Comparison of ENCODE assay signal across 13 cellular contexts in the genomic region with DNA sequence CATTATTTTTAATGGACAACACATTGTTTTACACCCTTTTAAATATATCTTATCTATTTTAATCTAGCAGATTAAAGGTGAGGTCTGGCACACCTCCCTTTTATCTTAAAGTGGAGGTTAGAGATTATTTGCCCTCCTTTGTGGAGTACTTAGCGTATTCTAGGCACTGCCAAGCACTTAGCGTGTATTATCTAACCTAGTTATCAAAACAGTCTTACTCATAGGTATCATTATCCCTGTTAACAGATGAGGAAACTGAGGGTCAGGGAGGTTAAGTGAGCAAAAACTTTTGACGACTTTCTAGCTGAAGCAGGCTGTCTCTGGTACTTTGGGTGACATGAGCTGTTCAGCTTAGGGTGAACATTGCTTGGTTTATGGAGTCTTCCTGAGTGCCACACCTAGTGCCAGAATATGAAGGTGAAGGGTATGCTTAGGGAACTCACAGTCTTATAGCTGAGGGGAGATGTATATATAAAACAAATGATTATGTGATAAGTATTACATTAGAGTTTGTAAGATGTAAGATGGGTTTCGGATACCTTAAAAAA. TPM values are rescaled to one million over a fixed set of nuclear protein-coding genes. Genes with fewer than 3 reads are reported as not detected.
A peak's percentile ranks its signal among the peaks of the same experiment; 100 is the strongest.
DNase-seq lines count a peak whose midpoint lies in the region; ATAC-seq, FAIRE-seq and TF ChIP-seq lines count a peak whose summit lies in the region.
"Had no signal": no experiment of that assay in that cellular context is flagged by ENCODE, and none has a peak within 500 bp of the region (broad histone marks: within the 10 kb centered on the region; RNA-seq: fewer than 3 reads in every experiment).

No MANE protein-coding gene starts in this region.

- dilution Hi-C loops in endothelial cell of umbilical vein (cut with MboI; ENCODE audit: extremely low pct_ligation_motif_present, low sequenced_read_pairs), result no loop called here

- H3K27ac ChIP-seq in endothelial cell of umbilical vein (ENCODE audit: insufficient read depth, low read depth, low read length) (no peak overlapping the region), Karpas-422 (ENCODE audit: low read length) (no peak overlapping the region)
- H3K27ac ChIP-seq: BLaER1 treated with 17β-estradiol and CSF1 and Interleukin-3, amounts not matched to agents 10 nM and 100 nM had no signal

- no TSS peak for BruUV-seq in endothelial cell of umbilical vein (replicated peaks; lab: Mats Ljungman, UMichigan)

- intact Hi-C loops in endothelial cell of umbilical vein (cut with micrococcal nuclease), result loop anchor here (5.0 kb wide), 1 partner anchor 56 kb away; a partner anchor contains a TSS

- no peaks in the 10 kb centered on the region for H3K27me3 Mint-ChIP-seq in nephron (ENCODE audit: low read depth)
- H3K27me3 Mint-ChIP-seq in activated naive CD8-positive, alpha-beta T cell treated with anti-CD3 and anti-CD28 coated beads, Interleukin-2, amount 50 U/mL, for 24 hours, result peaks cover 56% of the 10 kb centered on the region

- H3K36me3 Mint-ChIP-seq in nephron (ENCODE audit: low read depth), result peaks cover 3% of the 10 kb centered on the region
- no peaks in the 10 kb centered on the region for H3K36me3 Mint-ChIP-seq in activated naive CD8-positive, alpha-beta T cell treated with anti-CD3 and anti-CD28 coated beads, Interleukin-2, amount 50 U/mL, for 24 hours (ENCODE audit: low read depth)
- H3K36me3 Mint-ChIP-seq: CD4-positive, CD25-positive, alpha-beta regulatory T cell had no signal

- no peaks in the 10 kb centered on the region for H3K79me2 ChIP-seq in endothelial cell of umbilical vein (ENCODE audit: control insufficient read depth, insufficient read depth, low read length)
- H3K79me2 ChIP-seq in Karpas-422 (ENCODE audit: low read length), result no peaks in the 10 kb centered on the region

- H3K4me1 Mint-ChIP-seq in nephron, result peaks cover 84% of the 10 kb centered on the region
- no peaks in the 10 kb centered on the region for H3K4me1 Mint-ChIP-seq in activated naive CD8-positive, alpha-beta T cell treated with anti-CD3 and anti-CD28 coated beads, Interleukin-2, amount 50 U/mL, for 24 hours

- no peak for ATAC-seq in activated naive CD8-positive, alpha-beta T cell treated with anti-CD3 and anti-CD28 coated beads, Interleukin-2, amount 50 U/mL, for 24 hours

- POLR2A ChIA-PET in endothelial cell of umbilical vein (lab: Charles Lee), result no interaction called here

- no peaks in the 10 kb centered on the region for H3K36me3 ChIP-seq in endothelial cell of umbilical vein (ENCODE audit: control insufficient read depth in 2 of 2, extremely low read depth in 1 of 2, insufficient read depth in 2 of 2, low read length in 2 of 2)
- H3K36me3 ChIP-seq in Karpas-422 (ENCODE audit: insufficient read depth, low read length), result no peaks in the 10 kb centered on the region
- H3K36me3 ChIP-seq: BLaER1 treated with 17β-estradiol and CSF1 and Interleukin-3, amounts not matched to agents 10 nM and 100 nM had no signal

- H3K9me1 ChIP-seq in endothelial cell of umbilical vein (replicated peaks; ENCODE audit: control insufficient read depth, extremely low read depth, insufficient read depth, low read length), result no peaks in the 10 kb centered on the region

- DNase-seq in Daoy (ENCODE audit: low read depth) (peak; percentile 17), NCI-H69 (lab: John Stamatoyannopoulos, UW) (peak; percentile 52), endothelial cell of umbilical vein (ENCODE audit: low read depth, low spot score) (peak; percentile 60), NCI-H226 (no peak), Karpas-422 (no peak)
- DNase-seq in activated naive CD8-positive, alpha-beta T cell treated with anti-CD3 and anti-CD28 coated beads, Interleukin-2, amount 50 U/mL, for 24 hours, result no peak
- no peak for DNase-seq in stimulated activated CD4-positive, alpha-beta T cell treated with anti-CD3 and anti-CD28 coated beads, Interleukin-4, amount 100 ng/mL, for 24 hours
- DNase-seq: ACHN; CD4-positive, CD25-positive, alpha-beta regulatory T cell; DMS53; HCEC 1CT had no signal

- peak overlapping the region; percentile 18 for H3K4me2 ChIP-seq in endothelial cell of umbilical vein (ENCODE audit: insufficient read depth, low read length)
- no peak overlapping the region for H3K4me2 ChIP-seq in Karpas-422 (ENCODE audit: low read depth, low read length, poor library complexity, severe bottlenecking)
- H3K4me2 ChIP-seq: BLaER1 treated with 17β-estradiol and CSF1 and Interleukin-3, amounts not matched to agents 10 nM and 100 nM had no signal

- H2AFZ ChIP-seq in endothelial cell of umbilical vein (ENCODE audit: low read depth, low read length), result no peak overlapping the region
- H2AFZ ChIP-seq in Karpas-422 (ENCODE audit: low read length), result no peak overlapping the region

- no peaks in the 10 kb centered on the region for H3K9me2 ChIP-seq in Karpas-422 (replicated peaks; ENCODE audit: insufficient read depth, low read length)

- no peaks in the 10 kb centered on the region for H3K9me3 Mint-ChIP-seq in nephron
- H3K9me3 Mint-ChIP-seq in activated naive CD8-positive, alpha-beta T cell treated with anti-CD3 and anti-CD28 coated beads, Interleukin-2, amount 50 U/mL, for 24 hours, result no peaks in the 10 kb centered on the region

- TF ChIP-seq CTCF in endothelial cell of umbilical vein (IDR thresholded peaks at IDR 0.05; ENCODE audit: extremely low read depth in 1 of 2, insufficient read depth in 1 of 2, low read depth in 1 of 2, low read length in 2 of 2) (no peak), nephron (IDR thresholded peaks at IDR 0.05; ENCODE audit: unreplicated experiment in 3 of 3) (no peak)

- H4K20me1 ChIP-seq in endothelial cell of umbilical vein (replicated peaks; ENCODE audit: control insufficient read depth, extremely low read depth, insufficient read depth, low read length) (no peaks in the 10 kb centered on the region), Karpas-422 (ENCODE audit: insufficient read depth, low read depth, low read length) (no peaks in the 10 kb centered on the region)

- H3K27me3 ChIP-seq in endothelial cell of umbilical vein (ENCODE audit: control insufficient read depth in 2 of 2, insufficient read depth in 2 of 2, low read length in 2 of 2), result no peaks in the 10 kb centered on the region
- no peaks in the 10 kb centered on the region for H3K27me3 ChIP-seq in Karpas-422 (ENCODE audit: low read length)
- H3K27me3 ChIP-seq: BLaER1 treated with 17β-estradiol and CSF1 and Interleukin-3, amounts not matched to agents 10 nM and 100 nM had no signal

- H3K4me3 ChIP-seq in endothelial cell of umbilical vein (replicated peaks in 1 of 3; ENCODE audit: insufficient read depth in 1 of 3, low read depth in 1 of 3, low read length in 3 of 3) (no peak overlapping the region), Karpas-422 (ENCODE audit: low read length) (no peak overlapping the region)
- H3K4me3 ChIP-seq: BLaER1 treated with 17β-estradiol and CSF1 and Interleukin-3, amounts not matched to agents 10 nM and 100 nM had no signal

- no peak for TF ChIP-seq POLR2A in endothelial cell of umbilical vein (IDR thresholded peaks at IDR 0.05; ENCODE audit: low read depth, low read length)

- peak overlapping the region in 2 of 3 experiments; percentile 5 to 58 for H3K27ac Mint-ChIP-seq in nephron
- H3K27ac Mint-ChIP-seq in activated naive CD8-positive, alpha-beta T cell treated with anti-CD3 and anti-CD28 coated beads, Interleukin-2, amount 50 U/mL, for 24 hours, result no peak overlapping the region
- H3K27ac Mint-ChIP-seq: CD4-positive, CD25-positive, alpha-beta regulatory T cell had no signal

- H3K4me1 ChIP-seq in endothelial cell of umbilical vein (ENCODE audit: control insufficient read depth, extremely low read depth, insufficient read depth, low read length), result peaks cover 7% of the 10 kb centered on the region
- peaks cover 12% of the 10 kb centered on the region for H3K4me1 ChIP-seq in Karpas-422 (ENCODE audit: low read length)

- FAIRE-seq in endothelial cell of umbilical vein (lab: Jason Lieb, UNC), result peak; percentile 79

- H3K9ac ChIP-seq in endothelial cell of umbilical vein (replicated peaks; ENCODE audit: extremely low read depth, insufficient read depth, low read length), result no peak overlapping the region
- no peak overlapping the region for H3K9ac ChIP-seq in Karpas-422 (ENCODE audit: low read length)
- H3K9ac ChIP-seq: BLaER1 treated with 17β-estradiol and CSF1 and Interleukin-3, amounts not matched to agents 10 nM and 100 nM had no signal

- CTCF ChIA-PET in endothelial cell of umbilical vein (lab: Charles Lee), result interaction anchor here (1.1 to 1.7 kb wide), 3 partner anchors 9 to 102 kb away, joined by 3 to 5 read pairs (median 3); no protein-coding TSS in a partner anchor

- H3K4me3 Mint-ChIP-seq in nephron, result no peak overlapping the region
- no peak overlapping the region for H3K4me3 Mint-ChIP-seq in activated naive CD8-positive, alpha-beta T cell treated with anti-CD3 and anti-CD28 coated beads, Interleukin-2, amount 50 U/mL, for 24 hours
- H3K4me3 Mint-ChIP-seq: CD4-positive, CD25-positive, alpha-beta regulatory T cell had no signal

- H3K9me3 ChIP-seq in endothelial cell of umbilical vein (replicated peaks; ENCODE audit: control insufficient read depth, insufficient read depth, low read length) (no peaks in the 10 kb centered on the region), Karpas-422 (ENCODE audit: low read length) (no peaks in the 10 kb centered on the region)
- H3K9me3 ChIP-seq: BLaER1 treated with 17β-estradiol and CSF1 and Interleukin-3, amounts not matched to agents 10 nM and 100 nM had no signal

TF ChIP-seq in endothelial cell of umbilical vein, 7 proteins besides CTCF, POLR2A, EP300 and RAD21 (continues in another document):
- TF ChIP-seq MYC (IDR thresholded peaks at IDR 0.05; ENCODE audit: low read depth, low read length), result no peak
- peak; percentile 15 for TF ChIP-seq JUN (IDR thresholded peaks at IDR 0.05; ENCODE audit: borderline replicate concordance, insufficient read depth, insufficient read length, low read depth)
- no peak for TF ChIP-seq POLR2AphosphoS5 (IDR thresholded peaks at IDR 0.05; ENCODE audit: insufficient read depth, low read depth, low read length)
- TF ChIP-seq, protein P1, sequence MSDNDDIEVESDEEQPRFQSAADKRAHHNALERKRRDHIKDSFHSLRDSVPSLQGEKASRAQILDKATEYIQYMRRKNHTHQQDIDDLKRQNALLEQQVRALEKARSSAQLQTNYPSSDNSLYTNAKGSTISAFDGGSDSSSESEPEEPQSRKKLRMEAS (IDR thresholded peaks at IDR 0.05; ENCODE audit: insufficient read depth, insufficient read length), result no peak

RNA-seq across cellular contexts. Expression of a gene that starts 55.0 kb away (rescaled TPM):
- 2.8 and 5.5 TPM in 2 replicates for total RNA-seq in Daoy (2014; rRNA removed; shearing (Covaris generic))
- total RNA-seq in endothelial cell of umbilical vein, result 4.4 and 5.2 TPM in 2 replicates
- 2.7 and 3.4 TPM in 2 replicates for polyA plus RNA-seq in endothelial cell of umbilical vein
- 1.8 and 1.9 TPM in 2 replicates for polyA plus RNA-seq in endothelial cell of umbilical vein (2011; cell fraction: cytosol; rRNA removed)
- polyA plus RNA-seq in endothelial cell of umbilical vein (2011; cell fraction: nucleus; rRNA removed), result 2.5 TPM in 2 replicates
- polyA plus RNA-seq in endothelial cell of umbilical vein (2012), result 2.1 and 2.2 TPM in 2 replicates
- polyA minus RNA-seq in endothelial cell of umbilical vein, result 2.8 and 3.0 TPM in 2 replicates
- polyA minus RNA-seq in endothelial cell of umbilical vein (2011; cell fraction: cytosol; rRNA and poly(A)+ RNA removed), result 3.7 TPM
- polyA minus RNA-seq in endothelial cell of umbilical vein (2011; cell fraction: nucleus; rRNA and poly(A)+ RNA removed), result 2.0 and 3.2 TPM in 2 replicates
- total RNA-seq in Karpas-422 (2014; rRNA removed; shearing (Covaris generic); ENCODE audit: low replicate concordance), result 0.04 and 0.19 TPM in 2 replicates

Comparison
In these comparisons a context has a peak if more than half of its experiments do, and no peak if none do; other contexts are left out.
1. DNase-seq: peak in Daoy (single experiment), NCI-H69 (single experiment) and endothelial cell of umbilical vein (single experiment); none in activated naive CD8-positive, alpha-beta T cell treated with anti-CD3 and anti-CD28 coated beads, Interleukin-2, amount 50 U/mL, for 24 hours (single experiment), stimulated activated CD4-positive, alpha-beta T cell treated with anti-CD3 and anti-CD28 coated beads, Interleukin-4, amount 100 ng/mL, for 24 hours (single experiment), NCI-H226 (single experiment) and Karpas-422 (single experiment).